8 cellular contexts compared by ENCODE assay signal in genomic region chr20:44643154-44643519, GRCh38. TPM values are rescaled to one million over a fixed set of nuclear protein-coding genes. Genes with fewer than 3 reads are reported as not detected.
A peak's percentile ranks its signal among the peaks of the same experiment; 100 is the strongest.
DNase-seq lines count a peak whose midpoint lies in the region; ATAC-seq, FAIRE-seq and TF ChIP-seq lines count a peak whose summit lies in the region.

No MANE protein-coding gene starts in this region.

- no peaks in the 10 kb centered on the region for H3K36me3 ChIP-seq in IMR-90 (ENCODE audit: control insufficient read depth, insufficient read depth, low read length)
- H3K36me3 ChIP-seq in body of pancreas (replicated peaks in 1 of 2; ENCODE audit: insufficient read depth in 1 of 2, low read depth in 2 of 2): no peaks in the 10 kb centered on the region
- H3K36me3 ChIP-seq in mucosa of rectum (ENCODE audit: control insufficient read depth in 2 of 2, insufficient read depth in 2 of 2, low read length in 2 of 2): peaks cover 0 to 3% of the 10 kb centered on the region in 2 donors

- H3K4me1 ChIP-seq in A549 (peaks cover 55% of the 10 kb centered on the region), IMR-90 (ENCODE audit: control insufficient read depth, insufficient read depth, low read length) (peaks cover 28% of the 10 kb centered on the region), body of pancreas (peaks cover 28% of the 10 kb centered on the region), mucosa of rectum (ENCODE audit: control insufficient read depth in 2 of 2, insufficient read depth in 2 of 2, low read length in 2 of 2) (peaks cover 18 to 43% of the 10 kb centered on the region in 2 donors)

- H3K27me3 ChIP-seq in IMR-90 (ENCODE audit: control insufficient read depth, insufficient read depth, low read length) (no peaks in the 10 kb centered on the region), body of pancreas (no peaks in the 10 kb centered on the region), mucosa of rectum (ENCODE audit: control insufficient read depth in 2 of 2, insufficient read depth in 2 of 2, low read length in 2 of 2) (no peaks in the 10 kb centered on the region)

- H2BK5ac ChIP-seq in IMR-90 (ENCODE audit: low read depth, low read length, poor library complexity, severe bottlenecking): peak overlapping the region; percentile 35

- TF ChIP-seq RAD21 in A549 (conservative IDR thresholded peaks at IDR 0.05 in 1 of 2, IDR thresholded peaks at IDR 0.05 in 1 of 2) (no peak), IMR-90 (IDR thresholded peaks at IDR 0.05; ENCODE audit: low read length) (no peak)

- WGBS in A549 (ENCODE audit: missing lambda C conversion rate): 50% methylated on average over 1 of the region's 1 CpG
- no CpG with 5 or more reads among the region's 1 CpG for WGBS in IMR-90 (ENCODE audit: extremely low coverage in 2 of 2, insufficient read length in 1 of 2), 2 experiments
- 53 to 67% methylated on average over 1 of the region's 1 CpG for WGBS in body of pancreas, 2 donors

- no peak overlapping the region for H2AK9ac ChIP-seq in IMR-90 (replicated peaks; ENCODE audit: low read depth, low read length, poor library complexity)

- no peak overlapping the region for H3K9ac ChIP-seq in IMR-90 (ENCODE audit: low read depth, low read length)
- H3K9ac ChIP-seq in mucosa of rectum (ENCODE audit: low read depth in 1 of 2, low read length in 2 of 2): no peak overlapping the region

- no peak overlapping the region for H3K23ac ChIP-seq in IMR-90 (ENCODE audit: low read depth, low read length)

- peak overlapping the region; percentile 63 for H3K4ac ChIP-seq in IMR-90 (ENCODE audit: low read depth, low read length)

- H3K9me3 ChIP-seq in A549 (no peaks in the 10 kb centered on the region), IMR-90 (ENCODE audit: control insufficient read depth, insufficient read depth, low read length) (peaks cover 4% of the 10 kb centered on the region), body of pancreas (no peaks in the 10 kb centered on the region), mucosa of rectum (ENCODE audit: control insufficient read depth in 2 of 2, low read length in 2 of 2) (no peaks in the 10 kb centered on the region)

- FAIRE-seq in A549 (lab: Jason Lieb, UNC): no peak

- 0 out of 2 replicates have a peak overlapping the region, but pooled peaks have one; percentile 7 for H3K14ac ChIP-seq in IMR-90 (replicated peaks; ENCODE audit: low read depth, low read length)

- POLR2A ChIA-PET in A549 (lab: Yijun Ruan, JAX): interaction anchor here (0.5 to 2.5 kb wide), 3 partner anchors 7 to 32 kb away, joined by 3 to 8 read pairs (median 3); partner anchors contain the start of gene ADA
- POLR2A ChIA-PET in IMR-90 (lab: Charles Lee; ENCODE audit: unreplicated experiment): interaction anchor here (0.6 kb wide), 1 partner anchor 235 kb away, joined by 6 read pairs; no protein-coding TSS in a partner anchor

- H4K20me1 ChIP-seq in IMR-90 (ENCODE audit: insufficient read depth, low read length): no peaks in the 10 kb centered on the region

- H4K91ac ChIP-seq in IMR-90 (ENCODE audit: insufficient read depth, low read depth, low read length): 0 out of 2 replicates have a peak overlapping the region, but pooled peaks have one; percentile 11

- H3K27ac ChIP-seq in A549 (peak overlapping the region; percentile 83 to 94), IMR-90 (ENCODE audit: insufficient read depth, low read length) (no peak overlapping the region), body of pancreas (peak overlapping the region; percentile 77 to 90 (median 82)), mucosa of rectum (ENCODE audit: low read depth in 2 of 2, low read length in 2 of 2) (peak overlapping the region; percentile 55 to 77)

- peak overlapping the region; percentile 86 for H2AFZ ChIP-seq in IMR-90 (replicated peaks; ENCODE audit: low read length, poor library complexity)

- intact Hi-C loops in IMR-90 (cut with micrococcal nuclease) (no loop called here), body of pancreas (cut with DNase I) (no loop called here)

- peak overlapping the region; percentile 35 for H2AK5ac ChIP-seq in IMR-90 (ENCODE audit: low read depth, low read length)

- DNase-seq in A549 (ENCODE audit: low read depth in 1 of 2, low spot score in 1 of 2) (no peak), IMR-90 (no peak), body of pancreas (no peak), GM20000 (ENCODE audit: low spot score) (no peak), NCI-H1048 (lab: John Stamatoyannopoulos, UW) (no peak)

- dilution Hi-C loops in IMR-90 (cut with HindIII; ENCODE audit: low sequenced_read_pairs, unreplicated experiment): no loop called here

- TF ChIP-seq POLR2A in A549 (IDR thresholded peaks at IDR 0.05; ENCODE audit: low read length) (no peak), IMR-90 (IDR thresholded peaks at IDR 0.05; ENCODE audit: low read depth, low read length) (0 out of 2 replicates have a peak, but pooled peaks have one; percentile 13), body of pancreas (IDR thresholded peaks at IDR 0.05) (no peak)

- TF ChIP-seq CTCF in A549 (IDR thresholded peaks at IDR 0.05): no peak
- TF ChIP-seq CTCF in IMR-90 (conservative IDR thresholded peaks at IDR 0.05; ENCODE audit: low read depth, low read length): no peak
- TF ChIP-seq CTCF in body of pancreas (IDR thresholded peaks at IDR 0.05): no peak
- TF ChIP-seq CTCF in GM20000 (IDR thresholded peaks at IDR 0.05; ENCODE audit: extremely low read depth, missing control alignments): no peak

- peaks cover 16% of the 10 kb centered on the region; the same call in 1 of the 2 replicates for H3K9me1 ChIP-seq in IMR-90 (ENCODE audit: insufficient read depth, low read length)

- TF ChIP-seq EP300 in A549 (IDR thresholded peaks at IDR 0.05): no peak

- H4K8ac ChIP-seq in IMR-90 (ENCODE audit: low read depth in 2 of 2, low read length in 2 of 2): peak overlapping the region; percentile 64 to 69; a peak in 3 of 4 replicates

- CTCF ChIA-PET in A549 (lab: Yijun Ruan, JAX) (interaction anchor here (0.8 to 13.0 kb wide), 5 partner anchors 13 to 101 kb away, joined by 3 to 126 read pairs (median 4); no protein-coding TSS in a partner anchor), IMR-90 (lab: Yijun Ruan, JAX) (interaction anchor here (1.1 kb wide), 1 partner anchor 60 kb away, joined by 3 read pairs; no protein-coding TSS in a partner anchor)

- no peak overlapping the region for H3K56ac ChIP-seq in IMR-90 (ENCODE audit: extremely low read depth, insufficient read depth, low read length)

- ATAC-seq in A549 (no peak), IMR-90 (ENCODE audit: low read depth) (no peak), body of pancreas (no peak), HG02981 (IDR thresholded peaks at IDR 0.05; ENCODE audit: unreplicated experiment) (no peak), GM19023 (IDR thresholded peaks at IDR 0.05; ENCODE audit: unreplicated experiment) (no peak)

- no peak overlapping the region; the same call in 1 of the 2 replicates for H3K18ac ChIP-seq in IMR-90 (ENCODE audit: low read depth, low read length)

- H4K5ac ChIP-seq in IMR-90 (ENCODE audit: low read depth, low read length): no peak overlapping the region

- H3K4me2 ChIP-seq in A549 (peak overlapping the region; percentile 78), IMR-90 (ENCODE audit: low read depth, low read length) (no peak overlapping the region)

- no peak overlapping the region for H2BK120ac ChIP-seq in IMR-90 (ENCODE audit: low read depth, low read length)

- H2BK20ac ChIP-seq in IMR-90 (ENCODE audit: low read depth, low read length): no peak overlapping the region

- peaks cover 3 to 11% of the 10 kb centered on the region in 2 experiments; a peak in 2 of 4 replicates for H3K79me1 ChIP-seq in IMR-90 (ENCODE audit: low read depth in 1 of 2, low read length in 2 of 2)

- H3K4me3 ChIP-seq in A549 (no peak overlapping the region), IMR-90 (ENCODE audit: insufficient read depth, low read depth, low read length) (no peak overlapping the region), body of pancreas (no peak overlapping the region), mucosa of rectum (ENCODE audit: low read length in 2 of 2) (no peak overlapping the region)

- no TSS peak for BruUV-seq in IMR-90 (replicated peaks; lab: Mats Ljungman, UMichigan)

- peak overlapping the region; percentile 97; the same call in 1 of the 3 replicates for H2BK15ac ChIP-seq in IMR-90 (ENCODE audit: low read depth, low read length)

- in situ Hi-C loops in IMR-90 (cut with MboI; ENCODE audit: low sequenced_read_pairs): no loop called here

TF ChIP-seq in A549, 52 proteins besides CTCF, POLR2A, EP300 and RAD21 (continues in another document):
- TF ChIP-seq SMC3 (IDR thresholded peaks at IDR 0.05): no peak
- TF ChIP-seq PHF8 (IDR thresholded peaks at IDR 0.05; ENCODE audit: borderline replicate concordance, low read depth): no peak
- TF ChIP-seq RFX5 (IDR thresholded peaks at IDR 0.05): no peak
- no peak for TF ChIP-seq MAZ (IDR thresholded peaks at IDR 0.05; ENCODE audit: borderline replicate concordance, low read depth, low read length)
- TF ChIP-seq ZFP36 (IDR thresholded peaks at IDR 0.05; ENCODE audit: borderline replicate concordance, partially characterized antibody): no peak
- TF ChIP-seq HOXA7 (CRISPR knock-in tag; IDR thresholded peaks at IDR 0.05): peak; percentile 63; the same call in 1 of the 2 replicates
- TF ChIP-seq GATA3 (IDR thresholded peaks at IDR 0.05; ENCODE audit: borderline replicate concordance): 0 out of 2 replicates have a peak, but pooled peaks have one; percentile 7

TF ChIP-seq in IMR-90, 13 proteins besides CTCF, POLR2A, EP300 and RAD21 (continues in another document):
- no peak for TF ChIP-seq MAZ (IDR thresholded peaks at IDR 0.05; ENCODE audit: borderline replicate concordance, low read depth, low read length)
- no peak for TF ChIP-seq RCOR1 (IDR thresholded peaks at IDR 0.05; ENCODE audit: insufficient replicate concordance, low read length)
- TF ChIP-seq MXI1 (IDR thresholded peaks at IDR 0.05; ENCODE audit: borderline replicate concordance, low read depth, low read length): no peak
- TF ChIP-seq MAFK (IDR thresholded peaks at IDR 0.05; ENCODE audit: low read depth, low read length): no peak

RNA-seq across cellular contexts. Expression of gene ADA, which starts 8.4 kb away (rescaled TPM):
- polyA plus RNA-seq in A549 (2011; rRNA removed) (46.7 and 48.1 TPM in 2 replicates), A549 (2017; fragmentation: RNase III; extraction: RNeasy Plus Mini Kit Qiagen cat#74134 plus additional on column Dnase treatment) (34.5 to 37.5 TPM (median 36.9 TPM) in 3 replicates), IMR-90 (2012; rRNA removed) (11.0 and 11.6 TPM in 2 replicates)
- 72.5 and 87.8 TPM in 2 replicates for polyA plus RNA-seq in A549 (2012; cell fraction: cytosol; rRNA removed)
- 107 and 110 TPM in 2 replicates for polyA plus RNA-seq in A549 (2012; cell fraction: nucleus; rRNA removed)
- 41.1 and 43.0 TPM in 2 replicates for polyA minus RNA-seq in A549 (2011; rRNA and poly(A)+ RNA removed)
- total RNA-seq in IMR-90 (2012; rRNA removed) (6.9 and 8.1 TPM in 2 replicates), body of pancreas (1 to 10 TPM; 3.3 to 7.8 TPM)
- 9.8 and 15.3 TPM in 2 replicates for polyA plus RNA-seq in IMR-90 (2012; cell fraction: cytosol; rRNA removed)
- polyA plus RNA-seq in IMR-90 (2012; cell fraction: nucleus; rRNA removed; ENCODE audit: low replicate concordance): 31.5 and 33.0 TPM in 2 replicates
